In the genomic region with DNA sequence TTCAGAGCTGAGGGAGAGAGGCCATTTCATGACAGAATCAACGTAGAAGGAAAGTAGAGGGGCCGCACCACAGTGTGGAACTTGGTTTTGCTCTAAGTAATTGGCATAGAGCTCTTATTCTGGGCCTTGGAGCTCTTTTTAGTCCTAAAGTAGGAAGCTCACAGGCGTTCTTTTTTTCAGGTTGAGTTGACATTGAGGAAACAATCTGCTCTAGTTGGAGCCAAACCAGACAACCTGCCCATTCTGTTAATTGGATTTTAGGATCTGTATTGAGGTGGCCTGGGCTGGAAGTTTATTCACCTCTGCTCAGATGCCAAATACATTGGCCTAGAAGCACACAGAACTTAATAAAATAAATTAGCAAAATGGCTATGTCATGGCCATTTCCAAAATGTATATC, we compare ENCODE assay signal across 20 cellular contexts.
DNase-seq lines count a peak whose midpoint lies in the region; ATAC-seq and TF ChIP-seq lines count a peak whose summit lies in the region.
"Had no signal": no experiment of that assay in that cellular context is flagged by ENCODE, and none has a peak within 500 bp of the region (broad histone marks: within the 10 kb centered on the region; RNA-seq: fewer than 3 reads in every experiment).

No MANE protein-coding gene starts in this region.

- no peak for ATAC-seq in HG03457 (IDR thresholded peaks at IDR 0.05; ENCODE audit: unreplicated experiment)
- ATAC-seq: CD8-positive, alpha-beta T cell; HCT116 had no signal

- intact Hi-C loops in esophagus squamous epithelium (cut with DNase I) = no loop called here

- H3K4me1 ChIP-seq in esophagus squamous epithelium = no peaks in the 10 kb centered on the region
- H3K4me1 ChIP-seq: BLaER1 treated with 17β-estradiol and CSF1 and Interleukin-3, amounts not matched to agents 10 nM and 100 nM had no signal

- DNase-seq in DMS79 treated with DMSO at 0.1 percent for 48 hours (lab: John Stamatoyannopoulos, UW) (peak; percentile 24), DMS79 (lab: John Stamatoyannopoulos, UW) (no peak), NCI-H1694 (lab: John Stamatoyannopoulos, UW) (peak; percentile 63), NCI-H82 (lab: John Stamatoyannopoulos, UW) (peak; percentile 80), cerebellum (ENCODE audit: low spot score) (peak; percentile 60), esophagus squamous epithelium (lab: John Stamatoyannopoulos, UW) (no peak)
- no peak for DNase-seq in activated CD4-positive, CD25-positive, alpha-beta regulatory T cell (lab: John Stamatoyannopoulos, UW)
- DNase-seq: 8988T; Calu3; CD8-positive, alpha-beta T cell; DMS153; DND-41; EL; GOT3; H7; HFFc6; KBM-7 had no signal

- H3K4me3 ChIP-seq in esophagus squamous epithelium = no peak overlapping the region
- H3K4me3 ChIP-seq: BLaER1 treated with 17β-estradiol and CSF1 and Interleukin-3, amounts not matched to agents 10 nM and 100 nM had no signal

- TF ChIP-seq POLR2A in esophagus squamous epithelium (IDR thresholded peaks at IDR 0.05) = no peak

- 70 to 93% methylated on average over 2 to 3 of the region's 3 CpGs for WGBS in esophagus squamous epithelium, 2 donors

- H3K27ac ChIP-seq in esophagus squamous epithelium = no peak overlapping the region
- H3K27ac ChIP-seq: BLaER1 treated with 17β-estradiol and CSF1 and Interleukin-3, amounts not matched to agents 10 nM and 100 nM had no signal

- no peaks in the 10 kb centered on the region for H3K36me3 ChIP-seq in esophagus squamous epithelium
- H3K36me3 ChIP-seq: BLaER1 treated with 17β-estradiol and CSF1 and Interleukin-3, amounts not matched to agents 10 nM and 100 nM had no signal

- H3K27me3 ChIP-seq in esophagus squamous epithelium = no peaks in the 10 kb centered on the region
- H3K27me3 ChIP-seq: BLaER1 treated with 17β-estradiol and CSF1 and Interleukin-3, amounts not matched to agents 10 nM and 100 nM had no signal

- TF ChIP-seq CTCF in esophagus squamous epithelium (IDR thresholded peaks at IDR 0.05) = no peak

- H3K9me3 ChIP-seq in esophagus squamous epithelium = no peaks in the 10 kb centered on the region
- H3K9me3 ChIP-seq: BLaER1 treated with 17β-estradiol and CSF1 and Interleukin-3, amounts not matched to agents 10 nM and 100 nM had no signal

Comparison
In these comparisons a context has a peak if more than half of its experiments do, and no peak if none do; other contexts are left out.
1. DNase-seq: peak in DMS79 treated with DMSO at 0.1 percent for 48 hours (single experiment), NCI-H1694 (single experiment), NCI-H82 (single experiment) and cerebellum (single experiment); none in DMS79 (single experiment), esophagus squamous epithelium (single experiment) and activated CD4-positive, CD25-positive, alpha-beta regulatory T cell (0 of 4).